Comparison of ENCODE assay signal across 8 cellular contexts in the genomic region with DNA sequence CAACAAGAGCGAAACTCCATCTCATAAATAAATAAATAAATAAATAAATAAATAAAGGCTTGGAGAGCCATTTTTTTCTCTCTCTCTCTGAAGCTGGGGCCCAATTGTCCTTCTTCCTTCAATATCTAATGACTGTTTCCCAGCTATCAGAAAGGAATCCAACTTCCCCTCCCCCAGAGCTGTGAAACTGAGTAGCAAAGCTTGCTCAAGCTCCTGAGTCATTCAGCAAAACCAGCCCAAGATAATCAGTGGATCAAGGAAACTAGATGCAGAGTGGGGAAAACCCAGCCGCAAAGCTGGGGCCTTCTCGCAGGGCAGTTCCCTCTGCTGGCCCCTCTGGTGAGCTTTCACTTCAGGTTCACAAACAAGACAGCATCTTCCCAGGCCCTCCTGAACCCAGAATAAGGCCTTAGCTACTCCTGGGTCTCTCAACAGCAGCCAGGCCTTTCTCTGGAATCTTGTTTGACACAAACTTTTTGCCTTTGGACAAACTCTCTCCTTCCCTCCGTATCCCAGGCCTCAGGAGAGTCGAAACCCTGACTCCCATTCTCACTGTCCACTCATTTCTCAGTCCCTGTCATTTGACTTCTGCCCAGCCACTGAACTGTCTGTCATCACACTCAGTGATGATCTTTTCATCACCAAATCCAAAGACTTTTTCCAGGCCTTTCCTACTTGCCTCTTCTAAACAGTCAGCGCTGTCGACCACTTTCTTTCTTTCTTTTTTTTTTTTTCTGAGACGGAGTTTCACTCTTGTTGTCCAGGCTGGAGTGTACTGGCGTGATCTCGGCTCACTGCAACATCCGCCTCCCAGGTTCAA. TPM values are rescaled to one million over a fixed set of nuclear protein-coding genes. Genes with fewer than 3 reads are reported as not detected.
DNase-seq lines count a peak whose midpoint lies in the region; ATAC-seq and TF ChIP-seq lines count a peak whose summit lies in the region.

No MANE protein-coding gene starts in this region.

- TF ChIP-seq CTCF in HFF-Myc (IDR thresholded peaks at IDR 0.05; ENCODE audit: low read depth, low read length, missing control alignments): peak; percentile 42
- peak; percentile 59 for TF ChIP-seq CTCF in epithelial cell of proximal tubule (conservative IDR thresholded peaks at IDR 0.05; ENCODE audit: low read depth, low read length)

- ATAC-seq in naive thymus-derived CD8-positive, alpha-beta T cell: peak; percentile 91 to 92
- peak; percentile 81 for ATAC-seq in stimulated activated naive CD8-positive, alpha-beta T cell treated with anti-CD3 and anti-CD28 coated beads, Interleukin-15, Interleukin-2, amounts not matched to agents 100 U/mL and 50 U/mL, for 24 hours

- H3K27me3 Mint-ChIP-seq in naive thymus-derived CD8-positive, alpha-beta T cell: no peaks in the 10 kb centered on the region

- peak overlapping the region; percentile 62 to 93 (median 88) for H3K27ac Mint-ChIP-seq in naive thymus-derived CD8-positive, alpha-beta T cell

- POLR2A ChIA-PET in naive thymus-derived CD8-positive, alpha-beta T cell (lab: Charles Lee): interaction anchor here (0.6 to 7.2 kb wide), 8 partner anchors 10 to 116 kb away, joined by 3 to 143 read pairs (median 4); a partner anchor contains a TSS

- peak overlapping the region in 9 of 10 donors; percentile 5 to 77 (median 48) for H3K4me3 Mint-ChIP-seq in naive thymus-derived CD8-positive, alpha-beta T cell

- no peaks in the 10 kb centered on the region for H3K9me3 Mint-ChIP-seq in naive thymus-derived CD8-positive, alpha-beta T cell

- no peak overlapping the region for H3K4me3 ChIP-seq in HFF-Myc (replicated peaks; ENCODE audit: low read depth, low read length)
- no peak overlapping the region for H3K4me3 ChIP-seq in epithelial cell of proximal tubule (ENCODE audit: low read depth, low read length)

- H3K36me3 Mint-ChIP-seq in naive thymus-derived CD8-positive, alpha-beta T cell: no peaks in the 10 kb centered on the region

- peaks cover 31 to 79% (median 57%) of the 10 kb centered on the region in 4 donors for H3K4me1 Mint-ChIP-seq in naive thymus-derived CD8-positive, alpha-beta T cell

- DNase-seq in GM04504 (ENCODE audit: low read depth) (peak; percentile 99), HFF-Myc (ENCODE audit: extremely low read depth, low read depth) (peak; percentile 90), NOMO-1 treated with DMSO at 0.1 percent for 48 hours (lab: John Stamatoyannopoulos, UW; ENCODE audit: unreplicated experiment) (peak; percentile 96), epithelial cell of proximal tubule (ENCODE audit: low read depth) (peak; percentile 97), NCI-H2107 (lab: John Stamatoyannopoulos, UW) (no peak)
- peak; percentile 61 for DNase-seq in activated CD8-positive, alpha-beta memory T cell treated with anti-CD3 and anti-CD28 coated beads, Interleukin-2, amount 50 U/mL, for 24 hours (ENCODE audit: extremely low read depth)
- peak in 9 of 10 donors; percentile 38 to 77 (median 53) for DNase-seq in naive thymus-derived CD8-positive, alpha-beta T cell
- DNase-seq in stimulated activated naive CD8-positive, alpha-beta T cell treated with anti-CD3 and anti-CD28 coated beads, Interleukin-15, Interleukin-2, amounts not matched to agents 100 U/mL and 50 U/mL, for 24 hours: peak; percentile 84

RNA-seq across cellular contexts. Expression of a gene that starts 18.0 kb away (rescaled TPM):
- 160 TPM in 2 replicates for total RNA-seq in epithelial cell of proximal tubule
- 100 to 1,000 TPM; 230 to 235 TPM for total RNA-seq in naive thymus-derived CD8-positive, alpha-beta T cell
- 100 to 1,000 TPM; 287 to 748 (median 546) TPM for polyA plus RNA-seq in naive thymus-derived CD8-positive, alpha-beta T cell

RNA-seq across cellular contexts. Expression of a gene that starts 57.5 kb away (rescaled TPM):
- 69.6 and 139 TPM in 2 replicates for total RNA-seq in epithelial cell of proximal tubule
- total RNA-seq in naive thymus-derived CD8-positive, alpha-beta T cell: 100 to 1,000 TPM; 121 to 130 TPM
- 100 to 1,000 TPM in 1 of 3 donors, 10 to 100 TPM in 2; 92.1 to 115 (median 99.2) TPM for polyA plus RNA-seq in naive thymus-derived CD8-positive, alpha-beta T cell
